In the genomic region with DNA sequence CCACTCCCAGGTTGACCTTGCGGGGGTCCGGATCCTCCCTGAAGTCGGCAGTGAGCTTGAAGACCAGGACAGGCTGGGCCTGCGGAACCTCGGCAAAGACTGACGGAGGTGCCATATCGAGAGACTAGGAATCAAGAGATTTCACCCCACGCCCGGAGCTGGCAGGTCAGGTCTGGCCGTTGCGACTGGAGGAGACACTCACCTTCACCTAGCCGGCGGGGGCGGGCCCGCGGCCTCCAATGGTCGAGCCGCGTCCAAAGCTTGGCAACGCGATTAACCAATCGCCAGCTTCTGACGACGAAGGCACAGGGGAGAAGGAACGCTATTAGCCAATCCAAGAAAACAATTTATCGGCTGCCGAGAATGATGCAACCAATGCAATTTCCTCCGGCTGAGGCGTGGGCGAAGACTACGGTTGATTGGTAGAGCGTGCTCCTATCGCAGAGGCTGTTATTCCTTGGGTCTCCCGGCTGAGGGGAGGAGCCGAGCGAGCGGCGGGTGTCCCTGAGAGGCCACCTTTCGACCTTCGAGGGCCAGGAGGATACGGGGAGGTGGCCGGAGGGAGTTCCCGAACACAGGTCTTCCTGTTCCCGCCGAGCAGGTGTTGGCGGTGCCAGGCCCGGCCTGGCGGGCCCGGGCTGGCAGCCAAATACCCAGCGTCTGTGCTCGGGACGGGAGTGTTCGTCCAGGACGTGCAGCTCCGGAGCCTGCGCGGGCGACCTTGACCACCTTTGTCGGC, we compare ENCODE assay signal across 1 cellular context.
TF ChIP-seq lines count a peak whose summit lies in the region.

Gene GOT1 (minus strand): TSS at position 174 of the 739 bp plus-strand sequence. CDS start 59 bp downstream, at position 115.

TF ChIP-seq in HepG2, 621 proteins besides CTCF, POLR2A, EP300 and RAD21 (continued from another document and continues in another):
- TF ChIP-seq IRF9 (CRISPR knock-in tag; IDR thresholded peaks at IDR 0.05; ENCODE audit: borderline replicate concordance), result no peak; the same call in 1 of the 2 replicates
- TF ChIP-seq REPIN1 (CRISPR knock-in tag; IDR thresholded peaks at IDR 0.05; ENCODE audit: borderline replicate concordance, low read depth), result peak; percentile 65; the same call in 1 of the 2 replicates
- no peak for TF ChIP-seq ZNF484 (CRISPR knock-in tag; IDR thresholded peaks at IDR 0.05; ENCODE audit: borderline replicate concordance, low read depth)
- no peak; the same call in 1 of the 2 replicates for TF ChIP-seq KLF11 (CRISPR knock-in tag; IDR thresholded peaks at IDR 0.05)
- no peak for TF ChIP-seq ZNF615 (CRISPR knock-in tag; IDR thresholded peaks at IDR 0.05; ENCODE audit: borderline replicate concordance)
- peak; percentile 81 for TF ChIP-seq HNRNPL (IDR thresholded peaks at IDR 0.05; ENCODE audit: low read depth, low read length)
- TF ChIP-seq CENPX (CRISPR knock-in tag; IDR thresholded peaks at IDR 0.05), result no peak
- TF ChIP-seq ZNF263 (CRISPR knock-in tag; IDR thresholded peaks at IDR 0.05), result no peak
- TF ChIP-seq ZSCAN25 (CRISPR knock-in tag; IDR thresholded peaks at IDR 0.05), result no peak
- TF ChIP-seq ZNF101 (CRISPR knock-in tag; IDR thresholded peaks at IDR 0.05; ENCODE audit: borderline replicate concordance, low read depth), result no peak
- TF ChIP-seq MZF1 (CRISPR knock-in tag; IDR thresholded peaks at IDR 0.05; ENCODE audit: borderline replicate concordance), result no peak
- no peak for TF ChIP-seq ZHX2 (IDR thresholded peaks at IDR 0.05; ENCODE audit: low read depth)
- no peak for TF ChIP-seq ZHX2 (CRISPR knock-in tag; IDR thresholded peaks at IDR 0.05; ENCODE audit: borderline replicate concordance)
- TF ChIP-seq CENPT (CRISPR knock-in tag; IDR thresholded peaks at IDR 0.05; ENCODE audit: low read depth), result no peak
- peak; percentile 92 for TF ChIP-seq KDM5B (CRISPR knock-in tag; IDR thresholded peaks at IDR 0.05; ENCODE audit: borderline replicate concordance)
- no peak for TF ChIP-seq ZFP36 (IDR thresholded peaks at IDR 0.05; ENCODE audit: borderline replicate concordance, low read depth, low read length, partially characterized antibody)
- TF ChIP-seq ZSCAN31 (CRISPR knock-in tag; IDR thresholded peaks at IDR 0.05; ENCODE audit: low read depth), result peak; percentile 76
- TF ChIP-seq ZNF788 (CRISPR knock-in tag; IDR thresholded peaks at IDR 0.05; ENCODE audit: borderline replicate concordance), result peak; percentile 65; the same call in 1 of the 2 replicates
- TF ChIP-seq SP4 (CRISPR knock-in tag; IDR thresholded peaks at IDR 0.05), result peak; percentile 72
- peak; percentile 92 for TF ChIP-seq ESRRA (CRISPR knock-in tag; IDR thresholded peaks at IDR 0.05; ENCODE audit: low read depth)
- TF ChIP-seq HNRNPLL (IDR thresholded peaks at IDR 0.05; ENCODE audit: low read depth, low read length, poor library complexity, severe bottlenecking), result peak; percentile 47
- TF ChIP-seq ZNF567 (CRISPR knock-in tag; IDR thresholded peaks at IDR 0.05; ENCODE audit: borderline replicate concordance), result no peak; the same call in 1 of the 2 replicates
- TF ChIP-seq, protein P1, sequence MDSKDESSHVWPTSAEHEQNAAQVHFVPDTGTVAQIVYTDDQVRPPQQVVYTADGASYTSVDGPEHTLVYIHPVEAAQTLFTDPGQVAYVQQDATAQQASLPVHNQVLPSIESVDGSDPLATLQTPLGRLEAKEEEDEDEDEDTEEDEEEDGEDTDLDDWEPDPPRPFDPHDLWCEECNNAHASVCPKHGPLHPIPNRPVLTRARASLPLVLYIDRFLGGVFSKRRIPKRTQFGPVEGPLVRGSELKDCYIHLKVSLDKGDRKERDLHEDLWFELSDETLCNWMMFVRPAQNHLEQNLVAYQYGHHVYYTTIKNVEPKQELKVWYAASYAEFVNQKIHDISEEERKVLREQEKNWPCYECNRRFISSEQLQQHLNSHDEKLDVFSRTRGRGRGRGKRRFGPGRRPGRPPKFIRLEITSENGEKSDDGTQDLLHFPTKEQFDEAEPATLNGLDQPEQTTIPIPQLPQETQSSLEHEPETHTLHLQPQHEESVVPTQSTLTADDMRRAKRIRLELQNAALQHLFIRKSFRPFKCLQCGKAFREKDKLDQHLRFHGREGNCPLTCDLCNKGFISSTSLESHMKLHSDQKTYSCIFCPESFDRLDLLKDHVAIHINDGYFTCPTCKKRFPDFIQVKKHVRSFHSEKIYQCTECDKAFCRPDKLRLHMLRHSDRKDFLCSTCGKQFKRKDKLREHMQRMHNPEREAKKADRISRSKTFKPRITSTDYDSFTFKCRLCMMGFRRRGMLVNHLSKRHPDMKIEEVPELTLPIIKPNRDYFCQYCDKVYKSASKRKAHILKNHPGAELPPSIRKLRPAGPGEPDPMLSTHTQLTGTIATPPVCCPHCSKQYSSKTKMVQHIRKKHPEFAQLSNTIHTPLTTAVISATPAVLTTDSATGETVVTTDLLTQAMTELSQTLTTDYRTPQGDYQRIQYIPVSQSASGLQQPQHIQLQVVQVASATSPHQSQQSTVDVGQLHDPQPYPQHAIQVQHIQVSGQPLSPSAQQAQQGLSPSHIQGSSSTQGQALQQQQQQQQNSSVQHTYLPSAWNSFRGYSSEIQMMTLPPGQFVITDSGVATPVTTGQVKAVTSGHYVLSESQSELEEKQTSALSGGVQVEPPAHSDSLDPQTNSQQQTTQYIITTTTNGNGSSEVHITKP (CRISPR knock-in tag; IDR thresholded peaks at IDR 0.05; ENCODE audit: low read depth), result no peak
- peak; percentile 30 for TF ChIP-seq U2AF1 (optimal IDR thresholded peaks at IDR 0.05; ENCODE audit: low read depth, low read length)
- no peak for TF ChIP-seq TEAD2 (CRISPR knock-in tag; IDR thresholded peaks at IDR 0.05)
- no peak for TF ChIP-seq HES4 (CRISPR knock-in tag; IDR thresholded peaks at IDR 0.05; ENCODE audit: borderline replicate concordance)
- TF ChIP-seq ZBTB14 (CRISPR knock-in tag; IDR thresholded peaks at IDR 0.05), result no peak
- no peak for TF ChIP-seq ZNF841 (CRISPR knock-in tag; IDR thresholded peaks at IDR 0.05; ENCODE audit: borderline replicate concordance)
- TF ChIP-seq, protein P2, sequence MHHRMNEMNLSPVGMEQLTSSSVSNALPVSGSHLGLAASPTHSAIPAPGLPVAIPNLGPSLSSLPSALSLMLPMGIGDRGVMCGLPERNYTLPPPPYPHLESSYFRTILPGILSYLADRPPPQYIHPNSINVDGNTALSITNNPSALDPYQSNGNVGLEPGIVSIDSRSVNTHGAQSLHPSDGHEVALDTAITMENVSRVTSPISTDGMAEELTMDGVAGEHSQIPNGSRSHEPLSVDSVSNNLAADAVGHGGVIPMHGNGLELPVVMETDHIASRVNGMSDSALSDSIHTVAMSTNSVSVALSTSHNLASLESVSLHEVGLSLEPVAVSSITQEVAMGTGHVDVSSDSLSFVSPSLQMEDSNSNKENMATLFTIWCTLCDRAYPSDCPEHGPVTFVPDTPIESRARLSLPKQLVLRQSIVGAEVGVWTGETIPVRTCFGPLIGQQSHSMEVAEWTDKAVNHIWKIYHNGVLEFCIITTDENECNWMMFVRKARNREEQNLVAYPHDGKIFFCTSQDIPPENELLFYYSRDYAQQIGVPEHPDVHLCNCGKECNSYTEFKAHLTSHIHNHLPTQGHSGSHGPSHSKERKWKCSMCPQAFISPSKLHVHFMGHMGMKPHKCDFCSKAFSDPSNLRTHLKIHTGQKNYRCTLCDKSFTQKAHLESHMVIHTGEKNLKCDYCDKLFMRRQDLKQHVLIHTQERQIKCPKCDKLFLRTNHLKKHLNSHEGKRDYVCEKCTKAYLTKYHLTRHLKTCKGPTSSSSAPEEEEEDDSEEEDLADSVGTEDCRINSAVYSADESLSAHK (CRISPR knock-in tag; IDR thresholded peaks at IDR 0.05; ENCODE audit: borderline replicate concordance), result no peak
- no peak for TF ChIP-seq MATR3 (CRISPR knock-in tag; IDR thresholded peaks at IDR 0.05)
- TF ChIP-seq SRSF4 (IDR thresholded peaks at IDR 0.05; ENCODE audit: low read depth, low read length, poor library complexity, severe bottlenecking), result no peak
- no peak for TF ChIP-seq ZNF446 (CRISPR knock-in tag; IDR thresholded peaks at IDR 0.05)
- TF ChIP-seq ZNF3 (CRISPR knock-in tag; IDR thresholded peaks at IDR 0.05), result no peak
- no peak for TF ChIP-seq ZNF790 (CRISPR knock-in tag; IDR thresholded peaks at IDR 0.05; ENCODE audit: borderline replicate concordance)
- no peak for TF ChIP-seq ETS1 (CRISPR knock-in tag; IDR thresholded peaks at IDR 0.05)
- 0 out of 2 replicates have a peak, but pooled peaks have one; percentile 9 for TF ChIP-seq ELF1 (CRISPR knock-in tag; IDR thresholded peaks at IDR 0.05)
- TF ChIP-seq ZNF7 (CRISPR knock-in tag; IDR thresholded peaks at IDR 0.05), result no peak
- no peak for TF ChIP-seq ZSCAN22 (CRISPR knock-in tag; IDR thresholded peaks at IDR 0.05)
- TF ChIP-seq ZNF276 (CRISPR knock-in tag; IDR thresholded peaks at IDR 0.05; ENCODE audit: low read depth), result no peak
- TF ChIP-seq SKI (IDR thresholded peaks at IDR 0.05; ENCODE audit: partially characterized antibody), result peak; percentile 37
- peak; percentile 58; the same call in 1 of the 2 replicates for TF ChIP-seq HDAC2 (CRISPR knock-in tag; IDR thresholded peaks at IDR 0.05)
